Comparison of ENCODE assay signal across 24 cellular contexts in genomic region chr7:155212301-155213015, GRCh38.
A peak's percentile ranks its signal among the peaks of the same experiment; 100 is the strongest.
DNase-seq lines count a peak whose midpoint lies in the region; ATAC-seq and TF ChIP-seq lines count a peak whose summit lies in the region.
"Had no signal": no experiment of that assay in that cellular context is flagged by ENCODE, and none has a peak within 500 bp of the region (broad histone marks: within the 10 kb centered on the region; RNA-seq: fewer than 3 reads in every experiment).

No MANE protein-coding gene starts in this region.

- no peak overlapping the region for H3K4me3 ChIP-seq in spleen

- H3K9me3 Mint-ChIP-seq in chondrocyte (ENCODE audit: low read depth) (no peaks in the 10 kb centered on the region), mesothelial cell of epicardium (no peaks in the 10 kb centered on the region)
- H3K9me3 Mint-ChIP-seq: CD8-positive, alpha-beta T cell had no signal

- no peaks in the 10 kb centered on the region for H3K9me3 ChIP-seq in spleen
- H3K9me3 ChIP-seq: Caco-2 had no signal

- TF ChIP-seq POLR2A in spleen (IDR thresholded peaks at IDR 0.05), result no peak

- TF ChIP-seq CTCF in chondrocyte (IDR thresholded peaks at IDR 0.05), result no peak
- TF ChIP-seq CTCF in mesothelial cell of epicardium (IDR thresholded peaks at IDR 0.05; ENCODE audit: unreplicated experiment), result no peak
- TF ChIP-seq CTCF in spleen (IDR thresholded peaks at IDR 0.05 in 8 of 11, conservative IDR thresholded peaks at IDR 0.05 in 3 of 11), result no peak

- no peak overlapping the region for H3K4me3 Mint-ChIP-seq in chondrocyte (ENCODE audit: unreplicated experiment)
- no peak overlapping the region for H3K4me3 Mint-ChIP-seq in mesothelial cell of epicardium
- H3K4me3 Mint-ChIP-seq: B cell; CD8-positive, alpha-beta T cell had no signal

- no peak for ATAC-seq in GM18517 (IDR thresholded peaks at IDR 0.05; ENCODE audit: unreplicated experiment)
- ATAC-seq: CD8-positive, alpha-beta T cell had no signal

- peaks cover 0 to 15% (median 0%) of the 10 kb centered on the region in 6 donors for H3K4me1 ChIP-seq in spleen

- DNase-seq in activated effector memory CD4-positive, alpha-beta T cell treated with anti-CD3 and anti-CD28 coated beads, Interleukin-2, amount 50 U/mL, for 16 hours, result peak; percentile 49
- no peak for DNase-seq in activated effector memory CD4-positive, alpha-beta T cell treated with Interleukin-2 at 50 U/mL for 16 hours
- DNase-seq in chondrocyte (ENCODE audit: low spot score) (no peak), mesothelial cell of epicardium (ENCODE audit: low spot score in 2 of 2, unreplicated experiment in 2 of 2) (no peak), spleen (peak; percentile 59), G401 (ENCODE audit: low spot score) (no peak), NCI-H1436 (lab: John Stamatoyannopoulos, UW) (no peak)
- DNase-seq: Caco-2; CD8-positive, alpha-beta T cell; DMS79; EL; GF-D8; H7; Karpas-422; NCI-H1092 treated with DMSO at 0.1 percent for 48 hours; NCI-H1436 treated with DMSO at 0.1 percent for 48 hours; NCI-H187 treated with DMSO at 0.1 percent for 48 hours; NCI-H524; NCI-H774; Right ventricle myocardium superior had no signal

- no peaks in the 10 kb centered on the region for H3K36me3 ChIP-seq in spleen

- H3K27ac ChIP-seq in spleen, result no peak overlapping the region
- H3K27ac ChIP-seq: 22Rv1, C4-2B had no signal

- H3K36me3 Mint-ChIP-seq in chondrocyte (ENCODE audit: low read depth), result no peaks in the 10 kb centered on the region
- H3K36me3 Mint-ChIP-seq in mesothelial cell of epicardium, result no peaks in the 10 kb centered on the region
- H3K36me3 Mint-ChIP-seq: CD8-positive, alpha-beta T cell had no signal

- in situ Hi-C loops in G401 (cut with HindIII; ENCODE audit: low sequenced_read_pairs), result no loop called here

- H3K27me3 Mint-ChIP-seq in chondrocyte (ENCODE audit: low read depth), result no peaks in the 10 kb centered on the region
- H3K27me3 Mint-ChIP-seq in mesothelial cell of epicardium (ENCODE audit: low read depth), result peaks cover 3% of the 10 kb centered on the region
- H3K27me3 Mint-ChIP-seq: B cell had no signal

- peaks cover 0 to 30% (median 6%) of the 10 kb centered on the region in 7 donors for H3K27me3 ChIP-seq in spleen (replicated peaks in 1 of 7)

- peaks cover 26% of the 10 kb centered on the region for H3K4me1 Mint-ChIP-seq in chondrocyte (ENCODE audit: low read depth)
- H3K4me1 Mint-ChIP-seq in mesothelial cell of epicardium, result peaks cover 42% of the 10 kb centered on the region
- H3K4me1 Mint-ChIP-seq: B cell had no signal

- WGBS in spleen, 5 donors, result 80 to 91% (median 81%) methylated on average over 15 of the region's 15 CpGs

- intact Hi-C loops in spleen (cut with DNase I; ENCODE audit: low total_unique reads), result no loop called here

- peak overlapping the region; percentile 17 for H3K27ac Mint-ChIP-seq in chondrocyte (ENCODE audit: unreplicated experiment)
- H3K27ac Mint-ChIP-seq in mesothelial cell of epicardium, result peak overlapping the region; percentile 59
- H3K27ac Mint-ChIP-seq: B cell; CD8-positive, alpha-beta T cell had no signal

Comparison
In these comparisons a context has a peak if more than half of its experiments do, and no peak if none do; other contexts are left out.
1. DNase-seq: peak in activated effector memory CD4-positive, alpha-beta T cell treated with anti-CD3 and anti-CD28 coated beads, Interleukin-2, amount 50 U/mL, for 16 hours (single experiment) and spleen (single experiment); none in activated effector memory CD4-positive, alpha-beta T cell treated with Interleukin-2 at 50 U/mL for 16 hours (single experiment), chondrocyte (single experiment), mesothelial cell of epicardium (0 of 2), G401 (single experiment) and NCI-H1436 (single experiment).